In genomic region chr9:96457266-96457665, GRCh38 we compare ENCODE assay signal across 21 cellular contexts.
"Had no signal": no experiment of that assay in that cellular context is flagged by ENCODE, and none has a peak within 500 bp of the region (broad histone marks: within the 10 kb centered on the region; RNA-seq: fewer than 3 reads in every experiment).

No MANE protein-coding gene starts in this region.

- DNase-seq: activated CD4-positive, alpha-beta T cell treated with anti-CD3 and anti-CD28 coated beads for 4 hours; activated CD4-positive, alpha-beta T cell treated with anti-CD3 and anti-CD28 coated beads, Interleukin-2, amount 50 U/mL, for 4 hours; activated naive CD4-positive, alpha-beta T cell; activated T-cell treated with anti-CD3 and anti-CD28 coated beads for 4 hours; activated T-cell treated with anti-CD3 and anti-CD28 coated beads, Interleukin-2, amount 50 U/mL, for 72 hours; central memory CD4-positive, alpha-beta T cell; effector CD4-positive, alpha-beta T cell; esophagus squamous epithelium; heart right ventricle; kidney glomerular epithelial cell; naive B cell; nephron progenitor cell; ovary; retina; stimulated activated CD4-positive, alpha-beta T cell treated with anti-CD3 and anti-CD28 coated beads, Interleukin-15, amount 100 ng/mL, for 24 hours; stimulated activated CD4-positive, alpha-beta T cell treated with anti-CD3 and anti-CD28 coated beads, Interleukin-2, amount 100 ng/mL, for 24 hours; stimulated activated naive B cell treated with anti-CD40 and anti-IgM and Interleukin-4, amounts not matched to agents 10 μg/mL and 1 μg/mL and 100 μg/mL, for 72 hours; stomach; T-helper 1 cell; thyroid gland; upper lobe of right lung had no signal
